8 cellular contexts compared by ENCODE assay signal in genomic region chr19:43595999-43596841, GRCh38. TPM values are rescaled to one million over a fixed set of nuclear protein-coding genes. Genes with fewer than 3 reads are reported as not detected.
DNase-seq lines count a peak whose midpoint lies in the region; ATAC-seq and TF ChIP-seq lines count a peak whose summit lies in the region.

Gene IRGQ, minus strand, starts transcription at chr19:43596134. Its CDS starts 796 bp downstream, at chr19:43595338.
Gene ZNF576, plus strand, starts transcription at chr19:43596595. Its CDS starts 514 bp downstream, at chr19:43597109.

- H3K79me2 ChIP-seq in neural progenitor cell (ENCODE audit: low read depth), result peaks cover 45% of the 10 kb centered on the region

- no peaks in the 10 kb centered on the region for H3K4me1 ChIP-seq in foreskin keratinocyte
- H3K4me1 ChIP-seq in neural progenitor cell, result no peaks in the 10 kb centered on the region

- peak; percentile 97 for DNase-seq in GF-D8 (lab: John Stamatoyannopoulos, UW)
- peak; percentile 99 for DNase-seq in HEK293T (ENCODE audit: extremely low spot score)
- DNase-seq in MV-4-11 (lab: John Stamatoyannopoulos, UW), result peak; percentile 100
- DNase-seq in SK-MEL-5 (ENCODE audit: low read depth, low spot score), result peak; percentile 99
- peak; percentile 100 for DNase-seq in activated naive CD4-positive, alpha-beta T cell treated with Interleukin-2 at 50 U/mL for 16 hours
- DNase-seq in foreskin keratinocyte, result peak; percentile 95 to 97
- DNase-seq in neural progenitor cell (ENCODE audit: low spot score), result peak; percentile 100
- DNase-seq in stromal cell of bone marrow (ENCODE audit: low read depth), result peak; percentile 97

- H2AFZ ChIP-seq in neural progenitor cell (replicated peaks), result peak within 1 kb of the TSS; percentile 85

- no peaks in the 10 kb centered on the region for H3K9me3 ChIP-seq in neural progenitor cell (ENCODE audit: low read depth)

- H3K36me3 ChIP-seq in neural progenitor cell, result no peaks in the 10 kb centered on the region

- H3K4me3 Mint-ChIP-seq in neural progenitor cell, result peak within 1 kb of the TSS; percentile 93

- H3K36me3 Mint-ChIP-seq in neural progenitor cell, result peaks cover 10% of the 10 kb centered on the region

- peak; percentile 75 for ATAC-seq in foreskin keratinocyte

- CTCF ChIA-PET in HEK293T (lab: Yijun Ruan, JAX), result interaction anchor here (1.5 kb wide), 1 partner anchor 56 kb away, joined by 5 read pairs; no protein-coding TSS in a partner anchor

- TF ChIP-seq CTCF in foreskin keratinocyte (conservative IDR thresholded peaks at IDR 0.05), result peak; percentile 37
- TF ChIP-seq CTCF in neural progenitor cell (IDR thresholded peaks at IDR 0.05), result no peak

- H3K9me3 Mint-ChIP-seq in neural progenitor cell, result no peaks in the 10 kb centered on the region

- peaks cover 25% of the 10 kb centered on the region for H3F3A ChIP-seq in neural progenitor cell (ENCODE audit: low read depth)

- H3K9ac ChIP-seq in neural progenitor cell, result peak within 1 kb of the TSS; percentile 97

- H3K27ac ChIP-seq in foreskin keratinocyte, result peak within 1 kb of the TSS; percentile 100
- H3K27ac ChIP-seq in neural progenitor cell, result peak within 1 kb of the TSS; percentile 100

- in situ Hi-C loops in SK-MEL-5 (cut with HindIII; ENCODE audit: low pct_unique_long_range_greater_than_20kb, low sequenced_read_pairs), result no loop called here

- peaks cover 14% of the 10 kb centered on the region for H3K27me3 Mint-ChIP-seq in neural progenitor cell (ENCODE audit: insufficient read depth, low read depth)

- H3K27me3 ChIP-seq in foreskin keratinocyte, result no peaks in the 10 kb centered on the region
- no peaks in the 10 kb centered on the region for H3K27me3 ChIP-seq in neural progenitor cell

- H4K20me1 ChIP-seq in neural progenitor cell (ENCODE audit: low read depth), result peaks cover 16% of the 10 kb centered on the region

- peak within 1 kb of the TSS; percentile 97 for H3K4me2 ChIP-seq in neural progenitor cell

- H3K27ac Mint-ChIP-seq in neural progenitor cell, result peak within 1 kb of the TSS; percentile 100

- H3K4me3 ChIP-seq in neural progenitor cell, result peak within 1 kb of the TSS; percentile 64

- POLR2A ChIA-PET in HEK293T (lab: Yijun Ruan, JAX), result interaction anchor here (0.7 to 2.2 kb wide), 13 partner anchors 15 to 137 kb away, joined by 3 to 16 read pairs (median 3); partner anchors contain the start of genes PHLDB3, PINLYP, XRCC1 and ZNF575

- H3K4me1 Mint-ChIP-seq in neural progenitor cell, result peaks cover 25% of the 10 kb centered on the region

TF ChIP-seq in HEK293T, 16 proteins besides CTCF, POLR2A, EP300 and RAD21:
- no peak for TF ChIP-seq SUZ12 (IDR thresholded peaks at IDR 0.05)
- peak; percentile 55 for TF ChIP-seq PKNOX1 (IDR thresholded peaks at IDR 0.05)

RNA-seq across cellular contexts. Expression of gene IRGQ, which starts in this region (rescaled TPM):
- total RNA-seq in SK-MEL-5 (2014; rRNA removed; shearing (Covaris generic)), result 18.7 and 20.8 TPM in 2 replicates
- polyA plus RNA-seq in SK-MEL-5 (2015; cell fraction: cytosol; rRNA removed), result 17.4 and 22.7 TPM in 2 replicates
- polyA plus RNA-seq in SK-MEL-5 (2015; cell fraction: nucleus; rRNA removed), result 24.5 and 28.3 TPM in 2 replicates
- total RNA-seq in foreskin keratinocyte (14.8 and 15.8 TPM in 2 replicates), neural progenitor cell (ENCODE audit: low replicate concordance) (27.4 and 31.5 TPM in 2 replicates)
- polyA plus RNA-seq in foreskin keratinocyte, result 7.1 and 8.0 TPM in 2 replicates

RNA-seq across cellular contexts. Expression of gene ZNF576, which starts in this region (rescaled TPM):
- total RNA-seq in SK-MEL-5 (2014; rRNA removed; shearing (Covaris generic)), result 10.5 and 12.7 TPM in 2 replicates
- 8.2 and 24.0 TPM in 2 replicates for polyA plus RNA-seq in SK-MEL-5 (2015; cell fraction: cytosol; rRNA removed)
- 4.8 and 10.8 TPM in 2 replicates for polyA plus RNA-seq in SK-MEL-5 (2015; cell fraction: nucleus; rRNA removed)
- total RNA-seq in foreskin keratinocyte (12.0 and 12.8 TPM in 2 replicates), neural progenitor cell (ENCODE audit: low replicate concordance) (6.8 and 9.0 TPM in 2 replicates)
- 18.2 and 18.8 TPM in 2 replicates for polyA plus RNA-seq in foreskin keratinocyte

Comparison
In these comparisons a context has a peak if more than half of its experiments do, and no peak if none do; other contexts are left out.
1. Peak in every context shown above with its lines: DNase-seq, ATAC-seq, H3K4me3 ChIP-seq and H3K27ac ChIP-seq.